ENCODE assay signal across 27 cellular contexts in the genomic region with DNA sequence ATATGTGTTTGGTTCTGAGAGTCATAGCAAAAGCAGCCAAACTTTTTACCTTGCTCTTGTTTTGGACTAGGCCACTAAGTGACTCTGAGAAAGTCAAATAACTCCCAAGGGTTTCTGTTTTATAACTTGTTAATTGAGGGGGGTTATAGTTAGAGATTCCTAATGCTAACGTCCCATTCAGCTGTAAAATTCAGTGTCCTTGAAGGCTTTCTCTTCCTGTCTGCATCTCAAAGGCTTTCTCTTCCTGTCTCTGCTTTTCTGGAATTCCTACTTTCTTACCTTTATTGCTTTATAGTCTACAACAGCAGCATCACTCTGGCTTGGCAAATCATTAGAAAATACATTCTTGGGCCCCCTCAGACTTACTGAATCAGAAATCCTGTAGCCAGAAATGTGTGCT.
"Had no signal": no experiment of that assay in that cellular context is flagged by ENCODE, and none has a peak within 500 bp of the region (broad histone marks: within the 10 kb centered on the region; RNA-seq: fewer than 3 reads in every experiment).

No MANE protein-coding gene starts in this region.

- H3K27me3 ChIP-seq: dorsolateral prefrontal cortex, ovary, stomach, thyroid gland, vagina had no signal

- H3K4me3 Mint-ChIP-seq: memory B cell; mesothelial cell of epicardium; naive thymus-derived CD4-positive, alpha-beta T cell; nephron progenitor cell; stimulated activated effector memory CD8-positive, alpha-beta T cell treated with anti-CD3 and anti-CD28 coated beads, Interleukin-12 subunit alpha, Interleukin-12 subunit beta, amount 100 ng/mL, for 72 hours had no signal

- H3K36me3 ChIP-seq: ovary, stomach, thyroid gland, vagina had no signal

- H3K9me3 Mint-ChIP-seq: mesothelial cell of epicardium had no signal

- H3K4me1 Mint-ChIP-seq: memory B cell; naive thymus-derived CD4-positive, alpha-beta T cell; stimulated activated effector memory CD8-positive, alpha-beta T cell treated with anti-CD3 and anti-CD28 coated beads, Interleukin-12 subunit alpha, Interleukin-12 subunit beta, amount 100 ng/mL, for 72 hours had no signal

- DNase-seq: dorsolateral prefrontal cortex; effector CD4-positive, alpha-beta T cell; head of caudate nucleus; mucosa of descending colon; naive thymus-derived CD4-positive, alpha-beta T cell; nephron progenitor cell; occipital lobe; ovary; posterior cingulate gyrus; psoas muscle; right cardiac atrium; small intestine; stimulated activated CD4-positive, alpha-beta T cell treated with anti-CD3 and anti-CD28 coated beads, Interleukin-15, amount 100 ng/mL, for 24 hours; stimulated activated CD4-positive, alpha-beta T cell treated with anti-CD3 and anti-CD28 coated beads, Interleukin-2, amount 100 ng/mL, for 48 hours; stimulated activated naive CD4-positive, alpha-beta T cell treated with Interleukin-2 at 50 U/mL for 16 hours; stomach; thyroid gland; trophoblast cell had no signal

- H3K27ac Mint-ChIP-seq: memory B cell; mesothelial cell of epicardium; naive thymus-derived CD4-positive, alpha-beta T cell; nephron progenitor cell; stimulated activated effector memory CD8-positive, alpha-beta T cell treated with anti-CD3 and anti-CD28 coated beads, Interleukin-12 subunit alpha, Interleukin-12 subunit beta, amount 100 ng/mL, for 72 hours had no signal

- H3K9me3 ChIP-seq: mucosa of descending colon, ovary, psoas muscle, stomach, thyroid gland, vagina had no signal

- ATAC-seq: left lobe of liver; mucosa of descending colon; naive thymus-derived CD4-positive, alpha-beta T cell; psoas muscle; right cardiac atrium; stimulated activated effector memory CD8-positive, alpha-beta T cell treated with anti-CD3 and anti-CD28 coated beads, Interleukin-12 subunit alpha, Interleukin-12 subunit beta, amount 100 ng/mL, for 72 hours had no signal

- H3K4me1 ChIP-seq: psoas muscle, thyroid gland, vagina had no signal

- FAIRE-seq: colon, frontal cortex, keratinocyte, small intestine had no signal

- H3K4me3 ChIP-seq: dorsolateral prefrontal cortex, lung, mucosa of descending colon, ovary, psoas muscle, stomach, thyroid gland, vagina had no signal

- H3K27me3 Mint-ChIP-seq: memory B cell; naive thymus-derived CD4-positive, alpha-beta T cell had no signal

- H3K36me3 Mint-ChIP-seq: memory B cell; mesothelial cell of epicardium; naive thymus-derived CD4-positive, alpha-beta T cell; stimulated activated effector memory CD8-positive, alpha-beta T cell treated with anti-CD3 and anti-CD28 coated beads, Interleukin-12 subunit alpha, Interleukin-12 subunit beta, amount 100 ng/mL, for 72 hours had no signal

- H3K27ac ChIP-seq: ovary, psoas muscle, stomach, thyroid gland, vagina had no signal
